ENCODE assay signal across 8 cellular contexts in the genomic region with DNA sequence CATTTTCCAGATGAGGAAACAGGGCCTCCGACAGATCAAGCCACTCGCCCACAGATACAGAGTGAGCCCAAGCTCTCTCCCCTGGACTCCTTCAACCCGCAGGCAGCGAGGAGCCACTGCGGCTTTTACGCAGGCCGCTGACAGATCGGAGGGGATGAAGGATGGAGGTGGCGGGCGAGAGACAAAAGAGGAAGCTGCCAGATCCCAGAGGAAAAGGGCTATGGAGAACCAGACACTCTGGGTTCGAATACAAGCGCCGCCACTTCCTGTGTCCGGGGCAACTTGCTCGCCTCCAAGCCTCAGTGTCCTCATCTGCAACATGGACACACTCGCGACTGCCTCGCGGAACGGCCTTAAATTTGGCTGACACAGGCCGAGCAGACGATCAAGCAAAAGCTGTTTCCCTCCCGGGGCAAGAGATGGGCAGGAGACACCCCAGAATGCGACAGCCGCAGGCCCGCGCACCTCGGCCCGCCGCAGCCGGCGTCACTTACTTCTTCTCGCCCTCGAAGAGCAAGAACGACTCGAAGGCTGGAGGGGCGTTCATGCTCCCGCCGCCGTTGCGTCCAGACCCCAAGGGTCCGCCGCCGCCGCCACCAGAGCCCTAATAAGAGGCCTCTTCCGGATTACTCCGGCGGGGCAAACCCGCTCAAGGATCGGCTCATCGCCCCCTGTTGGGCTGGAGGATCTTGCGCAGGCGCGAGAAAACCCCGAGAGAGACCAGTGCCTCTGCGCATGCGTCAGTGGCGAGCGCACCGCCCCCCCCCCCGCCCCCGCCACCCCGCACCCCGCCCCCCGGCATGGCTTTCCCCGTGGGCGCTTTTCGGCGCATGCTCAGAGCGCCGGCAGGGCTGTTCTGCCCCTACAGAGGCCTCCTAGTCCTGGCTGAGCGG. TPM values are rescaled to one million over a fixed set of nuclear protein-coding genes. Genes with fewer than 3 reads are reported as not detected.
DNase-seq lines count a peak whose midpoint lies in the region; ATAC-seq and TF ChIP-seq lines count a peak whose summit lies in the region.
"Not testable (repeated sequence)": the region's sequence is repeated elsewhere in the genome, so short reads cannot be mapped to it uniquely, and the experiment has no call there.

POLR2J (minus strand) TSS at position 609 of the 893 bp plus-strand sequence; CDS start at position 547, 62 bp downstream.

- CTCF ChIA-PET in naive thymus-derived CD4-positive, alpha-beta T cell (lab: Charles Lee) = not testable (repeated sequence)

- H3K27me3 ChIP-seq in BLaER1 treated with 17β-estradiol and CSF1 and Interleukin-3, amounts not matched to agents 10 nM and 100 nM; naive thymus-derived CD4-positive, alpha-beta T cell (ENCODE audit: control insufficient read depth in 2 of 2, insufficient read depth in 2 of 2, low read length in 2 of 2): not testable (repeated sequence)

- POLR2A ChIA-PET in naive thymus-derived CD4-positive, alpha-beta T cell (lab: Charles Lee) = not testable (repeated sequence)

- DNase-seq in SK-MEL-5 (ENCODE audit: low read depth, low spot score) = peak; percentile 52
- peak; percentile 97 for DNase-seq in activated T-helper 9 cell treated with anti-CD3 and anti-CD28 coated beads, Interleukin-2, amount 50 U/mL, for 16 hours (ENCODE audit: low read depth)
- peak; percentile 79 for DNase-seq in fibroblast of mammary gland (ENCODE audit: low read depth)
- DNase-seq in naive thymus-derived CD4-positive, alpha-beta T cell = peak; percentile 69 to 92 (median 87)
- peak; percentile 81 for DNase-seq in stimulated activated CD8-positive, alpha-beta memory T cell treated with anti-CD3 and anti-CD28 coated beads, Interleukin-12 subunit alpha, Interleukin-12 subunit beta, amount 100 ng/mL, for 1 hour (ENCODE audit: low read depth)

- in situ Hi-C loops in SK-MEL-5 (cut with HindIII; ENCODE audit: low pct_unique_long_range_greater_than_20kb, low sequenced_read_pairs) = not testable (repeated sequence)

- peak within 1 kb of the TSS in 6 of 11 experiments; percentile 24 to 53 (median 39); a peak in 6 of 22 replicates for H3K4me2 ChIP-seq in BLaER1 treated with 17β-estradiol and CSF1 and Interleukin-3, amounts not matched to agents 10 nM and 100 nM

- not testable (repeated sequence) for H3K27me3 Mint-ChIP-seq in naive thymus-derived CD4-positive, alpha-beta T cell

- H3K4me1 ChIP-seq in BLaER1 treated with 17β-estradiol and CSF1 and Interleukin-3, amounts not matched to agents 10 nM and 100 nM; naive thymus-derived CD4-positive, alpha-beta T cell (ENCODE audit: control insufficient read depth in 2 of 2, insufficient read depth in 2 of 2, low read length in 2 of 2): not testable (repeated sequence)

- H3K27ac ChIP-seq in BLaER1 treated with 17β-estradiol and CSF1 and Interleukin-3, amounts not matched to agents 10 nM and 100 nM = peak within 1 kb of the TSS in 6 of 11 experiments; percentile 13 to 55 (median 40); a peak in 3 of 22 replicates
- peak within 1 kb of the TSS; percentile 63 for H3K27ac ChIP-seq in naive thymus-derived CD4-positive, alpha-beta T cell (ENCODE audit: low read depth, low read length)

- TF ChIP-seq CTCF in fibroblast of mammary gland (conservative IDR thresholded peaks at IDR 0.05; ENCODE audit: control insufficient read depth, insufficient read depth, low read depth, low read length) = not testable (repeated sequence)

- not testable (repeated sequence) for H3K9me3 Mint-ChIP-seq in naive thymus-derived CD4-positive, alpha-beta T cell

- ATAC-seq in GM19455 (IDR thresholded peaks at IDR 0.05; ENCODE audit: unreplicated experiment) (peak; percentile 79), HG03139 (IDR thresholded peaks at IDR 0.05; ENCODE audit: unreplicated experiment) (peak; percentile 85)
- peak; percentile 90 for ATAC-seq in naive thymus-derived CD4-positive, alpha-beta T cell

- H3K9me3 ChIP-seq in BLaER1 treated with 17β-estradiol and CSF1 and Interleukin-3, amounts not matched to agents 10 nM and 100 nM (replicated peaks in 1 of 11); naive thymus-derived CD4-positive, alpha-beta T cell (ENCODE audit: control insufficient read depth in 2 of 3, low read length in 3 of 3): not testable (repeated sequence)

- not testable (repeated sequence) for H3K36me3 Mint-ChIP-seq in naive thymus-derived CD4-positive, alpha-beta T cell

- H3K27ac Mint-ChIP-seq in naive thymus-derived CD4-positive, alpha-beta T cell = peak within 1 kb of the TSS in 8 of 9 donors; percentile 36 to 94 (median 87)

- H3K4me3 ChIP-seq in BLaER1 treated with 17β-estradiol and CSF1 and Interleukin-3, amounts not matched to agents 10 nM and 100 nM = peak within 1 kb of the TSS; percentile 42 to 64 (median 56)
- peak within 1 kb of the TSS; percentile 37 for H3K4me3 ChIP-seq in fibroblast of mammary gland (ENCODE audit: control insufficient read depth, low read depth, low read length)
- H3K4me3 ChIP-seq in naive thymus-derived CD4-positive, alpha-beta T cell (ENCODE audit: low read length) = not testable (repeated sequence)

- H3K4me1 Mint-ChIP-seq in naive thymus-derived CD4-positive, alpha-beta T cell = not testable (repeated sequence)

- intact Hi-C loops in naive thymus-derived CD4-positive, alpha-beta T cell (cut with micrococcal nuclease) = not testable (repeated sequence)

- peak within 1 kb of the TSS; percentile 76 to 94 (median 86) for H3K4me3 Mint-ChIP-seq in naive thymus-derived CD4-positive, alpha-beta T cell

- peak within 1 kb of the TSS in 10 of 11 experiments; percentile 50 to 72 (median 64); a peak in 16 of 22 replicates for H3K9ac ChIP-seq in BLaER1 treated with 17β-estradiol and CSF1 and Interleukin-3, amounts not matched to agents 10 nM and 100 nM

- H4K20me1 ChIP-seq in BLaER1 treated with 17β-estradiol and CSF1 and Interleukin-3, amounts not matched to agents 10 nM and 100 nM = not testable (repeated sequence)

- H3K36me3 ChIP-seq in BLaER1 treated with 17β-estradiol and CSF1 and Interleukin-3, amounts not matched to agents 10 nM and 100 nM; naive thymus-derived CD4-positive, alpha-beta T cell (ENCODE audit: control insufficient read depth in 2 of 3, insufficient read depth in 3 of 3, low read length in 3 of 3): not testable (repeated sequence)

RNA-seq across cellular contexts. Expression of gene POLR2J, which starts in this region (rescaled TPM):
- total RNA-seq in SK-MEL-5 (2014; rRNA removed; shearing (Covaris generic)) = 81.3 and 105 TPM in 2 replicates
- 75.3 and 92.4 TPM in 2 replicates for polyA plus RNA-seq in SK-MEL-5 (2015; cell fraction: cytosol; rRNA removed)
- 14.8 and 21.8 TPM in 2 replicates for polyA plus RNA-seq in SK-MEL-5 (2015; cell fraction: nucleus; rRNA removed)
- total RNA-seq in naive thymus-derived CD4-positive, alpha-beta T cell = 10 to 100 TPM; 36.9 to 47.7 (median 41.3) TPM
- 100 to 1,000 TPM in 1 of 2 donors, 10 to 100 TPM in 1; 64.2 to 109 TPM for polyA plus RNA-seq in naive thymus-derived CD4-positive, alpha-beta T cell
